12 cellular contexts compared by ENCODE assay signal in genomic region chr10:48465860-48466521, GRCh38.
DNase-seq lines count a peak whose midpoint lies in the region; ATAC-seq and TF ChIP-seq lines count a peak whose summit lies in the region.
"Had no signal": no experiment of that assay in that cellular context is flagged by ENCODE, and none has a peak within 500 bp of the region (broad histone marks: within the 10 kb centered on the region; RNA-seq: fewer than 3 reads in every experiment).

No MANE protein-coding gene starts in this region.

- H3K4me1 ChIP-seq in esophagus (ENCODE audit: control insufficient read depth in 2 of 2, insufficient read depth in 2 of 2, low read length in 1 of 2): peaks cover 6 to 23% of the 10 kb centered on the region in 2 donors
- peaks cover 19% of the 10 kb centered on the region for H3K4me1 ChIP-seq in mesodermal cell (ENCODE audit: control insufficient read depth, insufficient read depth, low read length, poor library complexity, severe bottlenecking)
- no peaks in the 10 kb centered on the region for H3K4me1 ChIP-seq in urinary bladder (ENCODE audit: insufficient read depth)

- H3K27ac Mint-ChIP-seq in natural killer cell (no peak overlapping the region), HFFc6 (no peak overlapping the region; the same call in 1 of the 2 replicates)
- no peak overlapping the region for H3K27ac Mint-ChIP-seq in natural killer cell treated with Interleukin-12 subunit alpha and Interleukin-12 subunit beta and Interleukin-15 and Interleukin-18, amount 100 ng/mL, for 72 hours

- peak overlapping the region; percentile 6 to 15 for H3K4me3 ChIP-seq in esophagus (ENCODE audit: low read depth in 1 of 2, low read length in 2 of 2)
- H3K4me3 ChIP-seq in mesodermal cell (ENCODE audit: extremely low read depth, insufficient read depth, low read length, poor library complexity, severe bottlenecking): peak overlapping the region; percentile 14
- H3K4me3 ChIP-seq in urinary bladder (ENCODE audit: low read depth, low read length): peak overlapping the region; percentile 24

- DNase-seq in natural killer cell (peak; percentile 12), HFFc6 (no peak), cerebellar cortex (ENCODE audit: low spot score) (no peak), 8988T (no peak)
- DNase-seq in natural killer cell treated with Interleukin-12 subunit alpha and Interleukin-12 subunit beta and Interleukin-15 and Interleukin-18, amount 100 ng/mL, for 72 hours (ENCODE audit: low spot score): no peak
- DNase-seq: amniotic stem cell, GDM1, NCI-H1436 had no signal

- no peaks in the 10 kb centered on the region for H3K36me3 ChIP-seq in esophagus (ENCODE audit: control insufficient read depth in 2 of 2, insufficient read depth in 2 of 2, low read length in 1 of 2)
- H3K36me3 ChIP-seq in mesodermal cell (ENCODE audit: control insufficient read depth, insufficient read depth, low read length): no peaks in the 10 kb centered on the region
- no peaks in the 10 kb centered on the region for H3K36me3 ChIP-seq in urinary bladder (ENCODE audit: insufficient read depth)
- H3K36me3 ChIP-seq: tibial nerve had no signal

- TF ChIP-seq CTCF in natural killer cell (IDR thresholded peaks at IDR 0.05) (no peak), HFFc6 (IDR thresholded peaks at IDR 0.05) (no peak)

- H3K4me3 Mint-ChIP-seq in natural killer cell (no peak overlapping the region), HFFc6 (no peak overlapping the region)
- no peak overlapping the region for H3K4me3 Mint-ChIP-seq in natural killer cell treated with Interleukin-12 subunit alpha and Interleukin-12 subunit beta and Interleukin-15 and Interleukin-18, amount 100 ng/mL, for 72 hours

- H3K9me3 ChIP-seq in esophagus (ENCODE audit: control insufficient read depth in 2 of 2, insufficient read depth in 1 of 2, low read depth in 1 of 2, low read length in 1 of 2) (no peaks in the 10 kb centered on the region), mesodermal cell (ENCODE audit: control insufficient read depth, low read length) (no peaks in the 10 kb centered on the region)
- H3K9me3 ChIP-seq: tibial nerve had no signal

- intact Hi-C loops in natural killer cell (cut with micrococcal nuclease): no loop called here

- H3K36me3 Mint-ChIP-seq in natural killer cell: no peaks in the 10 kb centered on the region
- no peaks in the 10 kb centered on the region for H3K36me3 Mint-ChIP-seq in natural killer cell treated with Interleukin-12 subunit alpha and Interleukin-12 subunit beta and Interleukin-15 and Interleukin-18, amount 100 ng/mL, for 72 hours
- peaks cover 5% of the 10 kb centered on the region for H3K36me3 Mint-ChIP-seq in HFFc6 (ENCODE audit: low read depth)

- no peaks in the 10 kb centered on the region for H3K27me3 ChIP-seq in esophagus (ENCODE audit: control insufficient read depth in 1 of 2, insufficient read depth in 2 of 2, low read length in 2 of 2)

- H3K27ac ChIP-seq in esophagus (ENCODE audit: low read depth in 2 of 2, low read length in 1 of 2) (no peak overlapping the region), mesodermal cell (ENCODE audit: low read depth, low read length, severe bottlenecking) (no peak overlapping the region), urinary bladder (ENCODE audit: low read depth) (no peak overlapping the region)
- H3K27ac ChIP-seq: tibial nerve had no signal

- no peaks in the 10 kb centered on the region for H3K27me3 Mint-ChIP-seq in natural killer cell (ENCODE audit: low read depth in 2 of 2)
- H3K27me3 Mint-ChIP-seq in natural killer cell treated with Interleukin-12 subunit alpha and Interleukin-12 subunit beta and Interleukin-15 and Interleukin-18, amount 100 ng/mL, for 72 hours: no peaks in the 10 kb centered on the region
- H3K27me3 Mint-ChIP-seq in HFFc6 (ENCODE audit: insufficient read depth): peaks cover 10% of the 10 kb centered on the region

- H3K9me3 Mint-ChIP-seq in natural killer cell (no peaks in the 10 kb centered on the region), HFFc6 (no peaks in the 10 kb centered on the region)
- H3K9me3 Mint-ChIP-seq in natural killer cell treated with Interleukin-12 subunit alpha and Interleukin-12 subunit beta and Interleukin-15 and Interleukin-18, amount 100 ng/mL, for 72 hours: no peaks in the 10 kb centered on the region

- H3K4me1 Mint-ChIP-seq in natural killer cell (no peaks in the 10 kb centered on the region), HFFc6 (ENCODE audit: low read depth) (peaks cover 28% of the 10 kb centered on the region)
- H3K4me1 Mint-ChIP-seq in natural killer cell treated with Interleukin-12 subunit alpha and Interleukin-12 subunit beta and Interleukin-15 and Interleukin-18, amount 100 ng/mL, for 72 hours (ENCODE audit: low read depth in 2 of 2): no peaks in the 10 kb centered on the region

- 36 to 40% methylated on average over 33 to 42 of the region's 42 CpGs for WGBS in esophagus, 2 donors
- 42 to 57% methylated on average over 20 to 40 of the region's 42 CpGs for WGBS in mesodermal cell (ENCODE audit: insufficient coverage in 2 of 2), 2 experiments
- WGBS in urinary bladder: 35% methylated on average over 42 of the region's 42 CpGs

- no peak for ATAC-seq in natural killer cell
- no peak for ATAC-seq in natural killer cell treated with Interleukin-12 subunit alpha and Interleukin-12 subunit beta and Interleukin-15 and Interleukin-18, amount 100 ng/mL, for 72 hours
